Comparison of ENCODE assay signal across 23 cellular contexts in the genomic region with DNA sequence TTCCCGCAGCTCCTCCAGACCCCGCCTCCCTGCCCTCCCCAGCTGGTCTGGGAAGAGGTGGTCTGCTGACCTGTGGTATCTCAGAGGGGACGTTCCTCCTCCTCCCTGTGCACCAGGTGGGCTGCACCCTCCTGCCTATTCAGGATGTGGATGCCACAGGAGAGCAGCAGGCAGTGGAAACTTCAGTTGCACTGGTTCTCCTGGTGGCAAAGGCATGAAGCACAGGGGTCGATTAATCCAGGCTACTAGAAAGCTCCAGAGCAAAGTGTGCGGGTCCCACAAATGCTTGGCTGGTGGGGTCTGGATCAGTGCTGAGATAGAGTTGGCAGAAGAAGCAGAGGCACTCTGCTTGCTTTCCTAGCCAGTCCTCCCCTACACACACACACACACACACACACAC.
A peak's percentile ranks its signal among the peaks of the same experiment; 100 is the strongest.
DNase-seq lines count a peak whose midpoint lies in the region; ATAC-seq and TF ChIP-seq lines count a peak whose summit lies in the region.
"Had no signal": no experiment of that assay in that cellular context is flagged by ENCODE, and none has a peak within 500 bp of the region (broad histone marks: within the 10 kb centered on the region; RNA-seq: fewer than 3 reads in every experiment).

No MANE protein-coding gene starts in this region.

- peaks cover 37% of the 10 kb centered on the region for H3K36me3 ChIP-seq in CD4-positive, CD25-positive, alpha-beta regulatory T cell (ENCODE audit: control insufficient read depth, insufficient read depth, low read length)
- H3K36me3 ChIP-seq in H7 (replicated peaks; ENCODE audit: control insufficient read depth, insufficient read depth, low read length) (no peaks in the 10 kb centered on the region), vagina (no peaks in the 10 kb centered on the region), breast epithelium (no peaks in the 10 kb centered on the region)
- H3K36me3 ChIP-seq: cardiac muscle cell, gastrocnemius medialis, MG63 had no signal

- TF ChIP-seq CTCF in mesothelial cell of epicardium (IDR thresholded peaks at IDR 0.05; ENCODE audit: unreplicated experiment) (no peak), vagina (IDR thresholded peaks at IDR 0.05) (no peak), breast epithelium (IDR thresholded peaks at IDR 0.05) (no peak)

- peaks cover 24% of the 10 kb centered on the region for H3K36me3 Mint-ChIP-seq in CD4-positive, CD25-positive, alpha-beta regulatory T cell
- H3K36me3 Mint-ChIP-seq in effector memory CD8-positive, alpha-beta T cell (ENCODE audit: insufficient read depth): peaks cover 25% of the 10 kb centered on the region
- peaks cover 16% of the 10 kb centered on the region for H3K36me3 Mint-ChIP-seq in natural killer cell treated with Interleukin-12 subunit alpha and Interleukin-12 subunit beta and Interleukin-15 and Interleukin-18, amount 100 ng/mL, for 72 hours
- H3K36me3 Mint-ChIP-seq in mesothelial cell of epicardium: no peaks in the 10 kb centered on the region

- no peaks in the 10 kb centered on the region for H3K9me3 Mint-ChIP-seq in CD4-positive, CD25-positive, alpha-beta regulatory T cell
- no peaks in the 10 kb centered on the region for H3K9me3 Mint-ChIP-seq in effector memory CD8-positive, alpha-beta T cell
- H3K9me3 Mint-ChIP-seq in natural killer cell treated with Interleukin-12 subunit alpha and Interleukin-12 subunit beta and Interleukin-15 and Interleukin-18, amount 100 ng/mL, for 72 hours: no peaks in the 10 kb centered on the region
- H3K9me3 Mint-ChIP-seq in mesothelial cell of epicardium: peaks cover 3% of the 10 kb centered on the region
- H3K9me3 Mint-ChIP-seq: IgD-negative memory B cell; memory B cell; naive thymus-derived CD4-positive, alpha-beta T cell had no signal

- H3K27ac ChIP-seq in CD4-positive, CD25-positive, alpha-beta regulatory T cell (ENCODE audit: insufficient read depth, low read length, poor library complexity, severe bottlenecking): no peak overlapping the region
- H3K27ac ChIP-seq in vagina (no peak overlapping the region), breast epithelium (no peak overlapping the region)
- H3K27ac ChIP-seq: cardiac muscle cell, gastrocnemius medialis, parathyroid adenoma, thyroid gland had no signal

- no peaks in the 10 kb centered on the region for H3K9me3 ChIP-seq in CD4-positive, CD25-positive, alpha-beta regulatory T cell (ENCODE audit: control insufficient read depth in 2 of 2, low read length in 2 of 2)
- H3K9me3 ChIP-seq in vagina: no peaks in the 10 kb centered on the region
- H3K9me3 ChIP-seq in breast epithelium: no peaks in the 10 kb centered on the region
- H3K9me3 ChIP-seq: gastrocnemius medialis, MG63, thyroid gland had no signal

- peak overlapping the region; percentile 22 to 70 (median 47) for H3K27ac Mint-ChIP-seq in CD4-positive, CD25-positive, alpha-beta regulatory T cell
- H3K27ac Mint-ChIP-seq in effector memory CD8-positive, alpha-beta T cell: peak overlapping the region; percentile 62 to 68
- H3K27ac Mint-ChIP-seq in natural killer cell treated with Interleukin-12 subunit alpha and Interleukin-12 subunit beta and Interleukin-15 and Interleukin-18, amount 100 ng/mL, for 72 hours: peak overlapping the region; percentile 1 to 96
- no peak overlapping the region for H3K27ac Mint-ChIP-seq in mesothelial cell of epicardium
- H3K27ac Mint-ChIP-seq: memory B cell had no signal

- H3K4me3 ChIP-seq in CD4-positive, CD25-positive, alpha-beta regulatory T cell (ENCODE audit: low read depth, low read length): no peak overlapping the region
- H3K4me3 ChIP-seq in H7 (ENCODE audit: insufficient read depth, low read depth, low read length) (no peak overlapping the region), vagina (no peak overlapping the region), breast epithelium (no peak overlapping the region)
- H3K4me3 ChIP-seq: cardiac muscle cell, gastrocnemius medialis, MG63, thyroid gland had no signal

- intact Hi-C loops in vagina (cut with DNase I) (no loop called here), breast epithelium (cut with DNase I; ENCODE audit: low total_unique reads) (no loop called here)

- H3K4me3 Mint-ChIP-seq in CD4-positive, CD25-positive, alpha-beta regulatory T cell: peak overlapping the region in 1 of 4 donors; percentile 7
- no peak overlapping the region for H3K4me3 Mint-ChIP-seq in effector memory CD8-positive, alpha-beta T cell
- H3K4me3 Mint-ChIP-seq in natural killer cell treated with Interleukin-12 subunit alpha and Interleukin-12 subunit beta and Interleukin-15 and Interleukin-18, amount 100 ng/mL, for 72 hours: no peak overlapping the region
- H3K4me3 Mint-ChIP-seq in mesothelial cell of epicardium: no peak overlapping the region
- H3K4me3 Mint-ChIP-seq: IgD-negative memory B cell; memory B cell; naive thymus-derived CD4-positive, alpha-beta T cell had no signal

- H3K4me1 Mint-ChIP-seq in CD4-positive, CD25-positive, alpha-beta regulatory T cell: peaks cover 11 to 56% (median 45%) of the 10 kb centered on the region in 4 donors
- peaks cover 33 to 35% of the 10 kb centered on the region in 2 donors for H3K4me1 Mint-ChIP-seq in effector memory CD8-positive, alpha-beta T cell (ENCODE audit: low read depth in 2 of 2)
- peaks cover 49 to 68% of the 10 kb centered on the region in 2 donors for H3K4me1 Mint-ChIP-seq in natural killer cell treated with Interleukin-12 subunit alpha and Interleukin-12 subunit beta and Interleukin-15 and Interleukin-18, amount 100 ng/mL, for 72 hours (ENCODE audit: low read depth in 2 of 2)
- no peaks in the 10 kb centered on the region for H3K4me1 Mint-ChIP-seq in mesothelial cell of epicardium

- ATAC-seq in CD4-positive, CD25-positive, alpha-beta regulatory T cell (ENCODE audit: low read depth in 2 of 2): no peak
- no peak for ATAC-seq in effector memory CD8-positive, alpha-beta T cell (replicated peaks)
- ATAC-seq in natural killer cell treated with Interleukin-12 subunit alpha and Interleukin-12 subunit beta and Interleukin-15 and Interleukin-18, amount 100 ng/mL, for 72 hours: no peak
- ATAC-seq: gastrocnemius medialis; naive thymus-derived CD4-positive, alpha-beta T cell; stimulated activated naive CD8-positive, alpha-beta T cell treated with anti-CD3 and anti-CD28 coated beads, Interleukin-15, Interleukin-2, amounts not matched to agents 100 U/mL and 50 U/mL, for 24 hours had no signal

- TF ChIP-seq POLR2A in vagina (IDR thresholded peaks at IDR 0.05) (no peak), breast epithelium (IDR thresholded peaks at IDR 0.05) (no peak)

- no peak for DNase-seq in CD4-positive, CD25-positive, alpha-beta regulatory T cell
- DNase-seq in H7: peak; percentile 52
- no peak for DNase-seq in effector memory CD8-positive, alpha-beta T cell
- no peak for DNase-seq in natural killer cell treated with Interleukin-12 subunit alpha and Interleukin-12 subunit beta and Interleukin-15 and Interleukin-18, amount 100 ng/mL, for 72 hours (ENCODE audit: low spot score)
- DNase-seq in DMS53 treated with DMSO at 0.1 percent for 48 hours (lab: John Stamatoyannopoulos, UW; ENCODE audit: unreplicated experiment): no peak
- no peak for DNase-seq in mesothelial cell of epicardium (ENCODE audit: low spot score in 2 of 2, unreplicated experiment in 2 of 2)
- no peak for DNase-seq in vagina (ENCODE audit: extremely low spot score in 2 of 2)
- no peak for DNase-seq in breast epithelium (ENCODE audit: low spot score in 2 of 2)
- DNase-seq: activated CD4-positive, alpha-beta T cell treated with anti-CD3 and anti-CD28 coated beads for 4 hours; activated effector memory CD4-positive, alpha-beta T cell treated with anti-CD3 and anti-CD28 coated beads, Interleukin-2, amount 50 U/mL, for 16 hours; gastrocnemius medialis; MG63; naive thymus-derived CD4-positive, alpha-beta T cell; NCI-H146; NCI-H2171; NCI-H526; stimulated activated naive CD8-positive, alpha-beta T cell treated with anti-CD3 and anti-CD28 coated beads, Interleukin-15, Interleukin-2, amounts not matched to agents 100 U/mL and 50 U/mL, for 24 hours; SW 1271; thyroid gland had no signal

- no peaks in the 10 kb centered on the region for H3K27me3 ChIP-seq in CD4-positive, CD25-positive, alpha-beta regulatory T cell (ENCODE audit: control insufficient read depth, insufficient read depth, low read length)
- H3K27me3 ChIP-seq in H7 (ENCODE audit: control insufficient read depth, insufficient read depth, low read length) (no peaks in the 10 kb centered on the region), vagina (no peaks in the 10 kb centered on the region), breast epithelium (no peaks in the 10 kb centered on the region)
- H3K27me3 ChIP-seq: cardiac muscle cell, gastrocnemius medialis, MG63, thyroid gland had no signal

- peaks cover 12% of the 10 kb centered on the region for H3K4me1 ChIP-seq in CD4-positive, CD25-positive, alpha-beta regulatory T cell (ENCODE audit: control insufficient read depth, insufficient read depth, low read length, poor library complexity, severe bottlenecking)
- H3K4me1 ChIP-seq in vagina (no peaks in the 10 kb centered on the region), breast epithelium (no peaks in the 10 kb centered on the region)
- H3K4me1 ChIP-seq: gastrocnemius medialis, parathyroid adenoma had no signal

- no peaks in the 10 kb centered on the region for H3K27me3 Mint-ChIP-seq in CD4-positive, CD25-positive, alpha-beta regulatory T cell
- H3K27me3 Mint-ChIP-seq in effector memory CD8-positive, alpha-beta T cell: no peaks in the 10 kb centered on the region
- H3K27me3 Mint-ChIP-seq in natural killer cell treated with Interleukin-12 subunit alpha and Interleukin-12 subunit beta and Interleukin-15 and Interleukin-18, amount 100 ng/mL, for 72 hours: no peaks in the 10 kb centered on the region
- H3K27me3 Mint-ChIP-seq in mesothelial cell of epicardium (ENCODE audit: low read depth): peaks cover 3% of the 10 kb centered on the region
- H3K27me3 Mint-ChIP-seq: memory B cell; naive thymus-derived CD4-positive, alpha-beta T cell had no signal
